Comparison of ENCODE assay signal across 5 cellular contexts in genomic region chr6:19557191-19557590, GRCh38.
"Had no signal": no experiment of that assay in that cellular context is flagged by ENCODE, and none has a peak within 500 bp of the region (broad histone marks: within the 10 kb centered on the region; RNA-seq: fewer than 3 reads in every experiment).

No MANE protein-coding gene starts in this region.

- ATAC-seq: HepG2, K562 had no signal

- DNase-seq: IMR-90, KBM-7, KG1 had no signal
